Comparison of ENCODE assay signal across 1 cellular context in genomic region chr10:50622497-50623298, GRCh38.
TF ChIP-seq lines count a peak whose summit lies in the region.

No MANE protein-coding gene starts in this region.

TF ChIP-seq in GM12878, 131 proteins besides CTCF, POLR2A, EP300 and RAD21 (continued from another document):
- TF ChIP-seq USF1 (IDR thresholded peaks at IDR 0.05; ENCODE audit: borderline replicate concordance, extremely low read length, insufficient read depth, low read depth, low read length) (no peak), ZNF217 (IDR thresholded peaks at IDR 0.05) (no peak), NKRF (conservative IDR thresholded peaks at IDR 0.05) (no peak)
